ENCODE assay signal across 9 cellular contexts in genomic region chr1:85330711-85331290, GRCh38. TPM values are rescaled to one million over a fixed set of nuclear protein-coding genes. Genes with fewer than 3 reads are reported as not detected.
DNase-seq lines count a peak whose midpoint lies in the region; ATAC-seq, FAIRE-seq and TF ChIP-seq lines count a peak whose summit lies in the region.
"Had no signal": no experiment of that assay in that cellular context is flagged by ENCODE, and none has a peak within 500 bp of the region (broad histone marks: within the 10 kb centered on the region; RNA-seq: fewer than 3 reads in every experiment).

No MANE protein-coding gene starts in this region.

- H3K4me1 ChIP-seq in A549: peaks cover 53% of the 10 kb centered on the region

- no peak for DNase-seq in A549 (ENCODE audit: low read depth in 1 of 2, low spot score in 1 of 2)
- peak; percentile 95 for DNase-seq in HFFc6
- no peak for DNase-seq in activated B cell treated with CpG ODN at 0.5 μM for 24 hours
- DNase-seq in left kidney (ENCODE audit: low read depth, low spot score): peak; percentile 42
- DNase-seq in SHP77 (lab: John Stamatoyannopoulos, UW): no peak
- DNase-seq in T-helper 17 cell: no peak
- no peak for DNase-seq in DMS 273 treated with DMSO at 0.1 percent for 48 hours (lab: John Stamatoyannopoulos, UW)

- TF ChIP-seq CTCF in A549 (IDR thresholded peaks at IDR 0.05) (no peak), HFFc6 (IDR thresholded peaks at IDR 0.05) (peak; percentile 31), activated B cell treated with CpG ODN at 0.5 μM for 24 hours (IDR thresholded peaks at IDR 0.05) (no peak)

- POLR2A ChIA-PET in A549 (lab: Yijun Ruan, JAX) (no interaction called here), activated B cell treated with CpG ODN at 0.5 μM for 24 hours (lab: Charles Lee) (no interaction called here)

- no peaks in the 10 kb centered on the region for H3K9me3 ChIP-seq in A549
- no peaks in the 10 kb centered on the region for H3K9me3 ChIP-seq in T-helper 17 cell (ENCODE audit: control insufficient read depth, low read length, poor library complexity, severe bottlenecking)

- TF ChIP-seq POLR2A in A549 (IDR thresholded peaks at IDR 0.05; ENCODE audit: low read length): no peak

- no peak for TF ChIP-seq RAD21 in A549 (conservative IDR thresholded peaks at IDR 0.05 in 1 of 2, IDR thresholded peaks at IDR 0.05 in 1 of 2)

- TF ChIP-seq EP300 in A549 (IDR thresholded peaks at IDR 0.05): no peak

- H3K36me3 Mint-ChIP-seq in HFFc6 (ENCODE audit: low read depth) (peaks cover 51% of the 10 kb centered on the region), activated B cell treated with CpG ODN at 0.5 μM for 24 hours (ENCODE audit: low read depth) (peaks cover 11% of the 10 kb centered on the region), T-helper 17 cell (ENCODE audit: low read depth) (no peaks in the 10 kb centered on the region)

- intact Hi-C loops in activated B cell treated with CpG ODN at 0.5 μM for 24 hours (cut with micrococcal nuclease): no loop called here

- peak overlapping the region; percentile 69 to 84 for H3K27ac ChIP-seq in A549

- H3K27me3 Mint-ChIP-seq in HFFc6 (ENCODE audit: insufficient read depth): peaks cover 25% of the 10 kb centered on the region
- no peaks in the 10 kb centered on the region for H3K27me3 Mint-ChIP-seq in activated B cell treated with CpG ODN at 0.5 μM for 24 hours
- peaks cover 19% of the 10 kb centered on the region for H3K27me3 Mint-ChIP-seq in T-helper 17 cell

- no peak for FAIRE-seq in A549 (lab: Jason Lieb, UNC)

- ATAC-seq in A549 (no peak), activated B cell treated with CpG ODN at 0.5 μM for 24 hours (ENCODE audit: low read depth) (peak; percentile 49), HG03460 (IDR thresholded peaks at IDR 0.05; ENCODE audit: unreplicated experiment) (no peak), T-helper 17 cell (no peak)

- H3K4me1 Mint-ChIP-seq in HFFc6 (ENCODE audit: low read depth) (peaks cover 97% of the 10 kb centered on the region), activated B cell treated with CpG ODN at 0.5 μM for 24 hours (peaks cover 53% of the 10 kb centered on the region), T-helper 17 cell (no peaks in the 10 kb centered on the region)

- peak overlapping the region; percentile 56 for H3K4me2 ChIP-seq in A549

- H3K9me3 Mint-ChIP-seq in HFFc6 (peaks cover 23% of the 10 kb centered on the region), activated B cell treated with CpG ODN at 0.5 μM for 24 hours (peaks cover 11% of the 10 kb centered on the region)

- 82% methylated on average over 6 of the region's 6 CpGs for WGBS in A549 (ENCODE audit: missing lambda C conversion rate)

- H3K4me3 Mint-ChIP-seq in HFFc6: peak overlapping the region; percentile 81
- H3K4me3 Mint-ChIP-seq in activated B cell treated with CpG ODN at 0.5 μM for 24 hours: peak overlapping the region; percentile 3
- no peak overlapping the region for H3K4me3 Mint-ChIP-seq in T-helper 17 cell

- CTCF ChIA-PET in A549 (lab: Yijun Ruan, JAX): interaction anchor here (2.6 to 3.3 kb wide), 2 partner anchors 12 to 22 kb away, joined by 18 to 21 read pairs; no protein-coding TSS in a partner anchor
- CTCF ChIA-PET in activated B cell treated with CpG ODN at 0.5 μM for 24 hours (lab: Charles Lee): interaction anchor here (1.3 kb wide), 1 partner anchor 22 kb away, joined by 3 read pairs; no protein-coding TSS in a partner anchor

- H3K27ac Mint-ChIP-seq in HFFc6 (peak overlapping the region; percentile 99), activated B cell treated with CpG ODN at 0.5 μM for 24 hours (no peak overlapping the region), T-helper 17 cell (no peak overlapping the region)
- H3K27ac Mint-ChIP-seq: CD14-positive monocyte had no signal

- no peak overlapping the region for H3K4me3 ChIP-seq in A549

TF ChIP-seq in A549, 52 proteins besides CTCF, POLR2A, EP300 and RAD21:
- TF ChIP-seq HMGXB4 (CRISPR knock-in tag; IDR thresholded peaks at IDR 0.05; ENCODE audit: borderline replicate concordance): no peak
- TF ChIP-seq ESRRA (IDR thresholded peaks at IDR 0.05; ENCODE audit: borderline replicate concordance, low read length): no peak
- TF ChIP-seq RNF2 (IDR thresholded peaks at IDR 0.05; ENCODE audit: borderline replicate concordance, low read depth): no peak
- TF ChIP-seq PHF8 (IDR thresholded peaks at IDR 0.05; ENCODE audit: borderline replicate concordance, low read depth): no peak
- no peak for TF ChIP-seq MAFK (IDR thresholded peaks at IDR 0.05; ENCODE audit: partially characterized antibody)
- TF ChIP-seq HDAC2 (IDR thresholded peaks at IDR 0.05): no peak
- TF ChIP-seq HES2 (IDR thresholded peaks at IDR 0.05): no peak
- no peak for TF ChIP-seq MAZ (IDR thresholded peaks at IDR 0.05; ENCODE audit: borderline replicate concordance, low read depth, low read length)
- TF ChIP-seq RCOR1 (IDR thresholded peaks at IDR 0.05; ENCODE audit: low read depth, low read length): no peak
- no peak for TF ChIP-seq BHLHE40 (IDR thresholded peaks at IDR 0.05; ENCODE audit: low read depth, low read length)
- no peak for TF ChIP-seq TP53 (CRISPR knock-in tag; IDR thresholded peaks at IDR 0.05)
- no peak for TF ChIP-seq RFX5 (IDR thresholded peaks at IDR 0.05)
- TF ChIP-seq FOSB (CRISPR knock-in tag; IDR thresholded peaks at IDR 0.05): no peak
- TF ChIP-seq MYC (IDR thresholded peaks at IDR 0.05; ENCODE audit: borderline replicate concordance, low read length): no peak
- TF ChIP-seq HEYL (CRISPR knock-in tag; IDR thresholded peaks at IDR 0.05): no peak

RNA-seq across cellular contexts. Expression of gene BCL10, which starts 54.4 kb away (rescaled TPM):
- polyA plus RNA-seq in A549 (2011; rRNA removed) (12.7 and 15.5 TPM in 2 replicates), A549 (2017; fragmentation: RNase III; extraction: RNeasy Plus Mini Kit Qiagen cat#74134 plus additional on column Dnase treatment) (8.4 to 9.8 TPM (median 8.9 TPM) in 3 replicates)
- polyA plus RNA-seq in A549 (2012; cell fraction: cytosol; rRNA removed): 3.6 and 4.3 TPM in 2 replicates
- polyA plus RNA-seq in A549 (2012; cell fraction: nucleus; rRNA removed): 2.3 and 2.9 TPM in 2 replicates
- polyA minus RNA-seq in A549 (2011; rRNA and poly(A)+ RNA removed): 19.5 and 20.4 TPM in 2 replicates
- total RNA-seq in HFFc6 (2021; fragmentation: NEBNext Ultra II Directional; extraction: Animal tissue kit (Norgen Biotek cat#: 25700)): 10 to 100 TPM; 33.4 to 45.6 (median 39.2) TPM
- total RNA-seq in activated B cell treated with CpG ODN at 0.5 μM for 24 hours (52.5 and 53.3 TPM in 2 replicates), T-helper 17 cell (10 to 100 TPM; 49.8 to 51.9 TPM)

Comparison
In these comparisons a context has a peak if more than half of its experiments do, and no peak if none do; other contexts are left out.
1. DNase-seq: peak in HFFc6 (single experiment) and left kidney (single experiment); none in A549 (0 of 2), activated B cell treated with CpG ODN at 0.5 μM for 24 hours (single experiment), SHP77 (0 of 2), T-helper 17 cell (0 of 3) and DMS 273 treated with DMSO at 0.1 percent for 48 hours (single experiment).